22 cellular contexts compared by ENCODE assay signal in the genomic region with DNA sequence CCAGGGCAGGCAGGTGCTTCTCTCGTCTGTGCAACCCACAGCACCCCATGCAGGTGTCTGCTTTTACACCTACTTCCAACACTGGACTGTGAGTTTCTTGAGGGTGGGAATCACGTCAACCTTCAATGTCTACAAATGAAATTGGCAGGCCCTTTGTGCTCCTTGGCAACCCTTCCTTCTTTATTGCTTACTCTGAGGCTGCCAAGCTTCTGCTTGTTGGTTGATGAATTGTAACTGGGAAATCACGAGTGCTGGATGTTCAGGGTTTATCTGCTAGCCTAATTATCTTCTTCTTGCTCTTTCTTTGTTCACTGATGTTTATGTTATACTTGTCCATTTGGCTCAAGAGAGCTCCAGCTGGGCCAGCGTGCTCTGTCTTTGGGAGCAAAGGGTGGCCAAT. TPM values are rescaled to one million over a fixed set of nuclear protein-coding genes. Genes with fewer than 3 reads are reported as not detected.
DNase-seq lines count a peak whose midpoint lies in the region; ATAC-seq and TF ChIP-seq lines count a peak whose summit lies in the region.
"Had no signal": no experiment of that assay in that cellular context is flagged by ENCODE, and none has a peak within 500 bp of the region (broad histone marks: within the 10 kb centered on the region; RNA-seq: fewer than 3 reads in every experiment).

No MANE protein-coding gene starts in this region.

- no peak for ATAC-seq in GM18867 (IDR thresholded peaks at IDR 0.05; ENCODE audit: unreplicated experiment)

- H3K4me1 ChIP-seq in esophagus muscularis mucosa: peaks cover 0 to 6% (median 2%) of the 10 kb centered on the region in 4 donors

- DNase-seq in AG04450 (ENCODE audit: low read depth, low spot score) (no peak), LNCaP clone FGC (ENCODE audit: low read depth) (peak; percentile 83), fibroblast of the conjunctiva (ENCODE audit: low read depth) (peak; percentile 9), DMS 273 (lab: John Stamatoyannopoulos, UW; ENCODE audit: unreplicated experiment) (no peak), esophagus muscularis mucosa (ENCODE audit: extremely low spot score) (no peak), Kasumi-1 (lab: John Stamatoyannopoulos, UW) (no peak)
- DNase-seq: activated CD4-positive, alpha-beta memory T cell treated with anti-CD3 and anti-CD28 coated beads, Interleukin-2, amount 10 ng/mL, durations not matched to agents 7 days and 5 days; activated T-cell treated with anti-CD3 and anti-CD28 coated beads, Interleukin-2, amount 50 U/mL, for 24 hours; hippocampal formation; kidney; NCI-H2171 treated with DMSO at 0.1 percent for 48 hours; RPMI8226; stimulated activated naive CD8-positive, alpha-beta T cell treated with anti-CD3 and anti-CD28 coated beads, Interleukin-15, Interleukin-2, amounts not matched to agents 100 U/mL and 50 U/mL, for 24 hours; WERI-Rb-1 had no signal

- no peaks in the 10 kb centered on the region for H3K36me3 ChIP-seq in esophagus muscularis mucosa
- H3K36me3 ChIP-seq: cardiac muscle cell, WERI-Rb-1 had no signal

- 50% methylated on average over 4 of the region's 4 CpGs for WGBS in esophagus muscularis mucosa

- TF ChIP-seq CTCF in AG04450 (IDR thresholded peaks at IDR 0.05; ENCODE audit: low read depth, low read length) (no peak), LNCaP clone FGC (IDR thresholded peaks at IDR 0.05; ENCODE audit: control insufficient read depth, extremely low read depth, insufficient read depth) (no peak), VCaP (conservative IDR thresholded peaks at IDR 0.05) (no peak), esophagus muscularis mucosa (IDR thresholded peaks at IDR 0.05) (no peak)

- TF ChIP-seq POLR2A in esophagus muscularis mucosa (IDR thresholded peaks at IDR 0.05; ENCODE audit: low read depth): no peak

- H3K9me3 ChIP-seq in AG04450 (ENCODE audit: control insufficient read depth, insufficient read depth, low read length): no peaks in the 10 kb centered on the region; the same call in 1 of the 2 replicates
- H3K9me3 ChIP-seq in esophagus muscularis mucosa: no peaks in the 10 kb centered on the region

- no peak for TF ChIP-seq EP300 in esophagus muscularis mucosa (IDR thresholded peaks at IDR 0.05)

- POLR2A ChIA-PET in AG04450 (lab: Yijun Ruan, JAX): interaction anchor here (0.6 to 0.7 kb wide), 2 partner anchors 11 to 35 kb away, joined by 3 to 4 read pairs; no protein-coding TSS in a partner anchor

- intact Hi-C loops in esophagus muscularis mucosa (cut with DNase I): no loop called here

- CTCF ChIA-PET in AG04450 (lab: Charles Lee): interaction anchor here (0.6 to 1.9 kb wide), 2 partner anchors 42 to 258 kb away, joined by 3 to 9 read pairs; partner anchors contain the start of gene IGBP1

- H3K27ac ChIP-seq in AG04450 (ENCODE audit: low read depth, low read length): peak overlapping the region; percentile 98
- H3K27ac ChIP-seq in VCaP: peak overlapping the region; percentile 80
- H3K27ac ChIP-seq in esophagus muscularis mucosa (replicated peaks in 1 of 4): no peak overlapping the region
- H3K27ac ChIP-seq: cardiac muscle cell, WERI-Rb-1 had no signal

- H3K4me3 ChIP-seq in AG04450 (ENCODE audit: low read depth, low read length): 0 out of 2 replicates have a peak overlapping the region, but pooled peaks have one; percentile 2
- H3K4me3 ChIP-seq in LNCaP clone FGC (ENCODE audit: low read depth, low read length): no peak overlapping the region
- no peak overlapping the region for H3K4me3 ChIP-seq in esophagus muscularis mucosa
- H3K4me3 ChIP-seq: cardiac muscle cell had no signal

- H3K27me3 ChIP-seq in AG04450 (ENCODE audit: control insufficient read depth, insufficient read depth, low read length) (no peaks in the 10 kb centered on the region), esophagus muscularis mucosa (no peaks in the 10 kb centered on the region)
- H3K27me3 ChIP-seq: cardiac muscle cell had no signal

RNA-seq across cellular contexts. Expression of gene DGAT2L6, which starts 2.5 kb away (rescaled TPM):
- polyA plus RNA-seq in AG04450 (2011; rRNA removed): not detected in 2 replicates
- polyA minus RNA-seq in AG04450 (2011; rRNA and poly(A)+ RNA removed): not detected in 2 replicates
- total RNA-seq in esophagus muscularis mucosa: not detected
- total RNA-seq: activated CD4-positive, alpha-beta memory T cell treated with anti-CD3 and anti-CD28 coated beads, Interleukin-2, amount 10 ng/mL, durations not matched to agents 7 days and 5 days; activated naive CD4-positive, alpha-beta T cell treated with anti-CD3 and anti-CD28 coated beads, Interleukin-2, amount 50 U/mL, for 72 hours; cardiac muscle cell; kidney; mesothelial cell of epicardium; pulmonary artery endothelial cell; urinary bladder had no signal
- polyA plus RNA-seq: cardiac muscle cell, neural cell, urinary bladder had no signal

RNA-seq across cellular contexts. Expression of gene IGBP1, which starts 41.5 kb away (rescaled TPM):
- polyA plus RNA-seq in AG04450 (2011; rRNA removed): 96.1 and 118 TPM in 2 replicates
- polyA minus RNA-seq in AG04450 (2011; rRNA and poly(A)+ RNA removed): 46.3 and 50.9 TPM in 2 replicates
- total RNA-seq in esophagus muscularis mucosa: 10 to 100 TPM; 48.2 to 69.0 (median 60.6) TPM

RNA-seq across cellular contexts. Expression of gene AWAT1, which starts 59.7 kb away (rescaled TPM):
- not detected in 2 replicates for polyA plus RNA-seq in AG04450 (2011; rRNA removed)
- not detected in 2 replicates for polyA minus RNA-seq in AG04450 (2011; rRNA and poly(A)+ RNA removed)
- total RNA-seq in esophagus muscularis mucosa: not detected
- total RNA-seq: activated CD4-positive, alpha-beta memory T cell treated with anti-CD3 and anti-CD28 coated beads, Interleukin-2, amount 10 ng/mL, durations not matched to agents 7 days and 5 days; cardiac muscle cell; kidney; mesothelial cell of epicardium; pulmonary artery endothelial cell; urinary bladder had no signal
- polyA plus RNA-seq: cardiac muscle cell, neural cell, urinary bladder had no signal

Comparison
In these comparisons a context has a peak if more than half of its experiments do, and no peak if none do; other contexts are left out.
1. DNase-seq: peak in LNCaP clone FGC (single experiment) and fibroblast of the conjunctiva (single experiment); none in AG04450 (single experiment), DMS 273 (single experiment), esophagus muscularis mucosa (single experiment) and Kasumi-1 (0 of 2).
2. H3K27ac ChIP-seq: peak in AG04450 (single experiment) and VCaP (single experiment); none in esophagus muscularis mucosa (0 of 4).